In the genomic region with DNA sequence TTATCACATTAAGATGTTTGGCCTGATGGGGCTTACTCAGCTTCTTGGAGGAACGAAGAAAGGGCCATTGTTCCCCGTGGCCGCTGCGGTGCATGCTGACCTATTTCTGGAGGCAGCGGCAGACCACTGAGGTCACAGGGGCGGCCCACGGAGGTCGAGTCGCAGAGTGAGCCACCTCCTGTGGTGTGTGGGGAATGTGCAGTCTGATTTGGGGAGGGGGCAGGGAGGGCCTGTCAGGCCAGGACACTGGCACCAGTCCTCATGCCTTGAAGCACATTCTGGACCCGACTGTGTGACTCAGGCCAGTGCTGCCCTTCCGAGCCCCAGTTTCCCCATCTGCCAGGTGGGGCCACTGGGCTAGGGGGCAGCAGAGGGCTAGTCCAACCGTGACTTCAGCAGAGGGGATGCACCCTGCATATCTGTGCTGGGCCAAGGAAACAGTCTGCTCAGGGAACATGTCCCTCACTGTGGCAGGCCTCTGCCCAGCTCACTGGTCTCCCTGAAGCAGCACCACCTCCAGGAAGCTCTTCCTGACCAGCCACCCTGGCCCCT, we compare ENCODE assay signal across 17 cellular contexts. TPM values are rescaled to one million over a fixed set of nuclear protein-coding genes. Genes with fewer than 3 reads are reported as not detected.
DNase-seq lines count a peak whose midpoint lies in the region; ATAC-seq, FAIRE-seq and TF ChIP-seq lines count a peak whose summit lies in the region.
"Had no signal": no experiment of that assay in that cellular context is flagged by ENCODE, and none has a peak within 500 bp of the region (broad histone marks: within the 10 kb centered on the region; RNA-seq: fewer than 3 reads in every experiment).

No MANE protein-coding gene starts in this region.

- no peaks in the 10 kb centered on the region for H3K4me1 ChIP-seq in foreskin keratinocyte
- H3K4me1 ChIP-seq in small intestine (ENCODE audit: control insufficient read depth in 2 of 2, insufficient read depth in 1 of 2, low read depth in 1 of 2, low read length in 1 of 2) = no peaks in the 10 kb centered on the region
- H3K4me1 ChIP-seq: colonic mucosa, gastroesophageal sphincter, lower lobe of right lung had no signal

- TF ChIP-seq CTCF in AG04450 (IDR thresholded peaks at IDR 0.05; ENCODE audit: low read depth, low read length) = peak; percentile 38
- TF ChIP-seq CTCF in GM12875 (IDR thresholded peaks at IDR 0.05; ENCODE audit: borderline replicate concordance, insufficient read depth, low read depth, low read length) = peak; percentile 35; the same call in 1 of the 2 replicates
- TF ChIP-seq CTCF in foreskin keratinocyte (conservative IDR thresholded peaks at IDR 0.05) = peak; percentile 32

- CTCF ChIA-PET in AG04450 (lab: Charles Lee) = interaction anchor here (1.6 kb wide), 1 partner anchor 10 kb away, joined by 6 read pairs; no protein-coding TSS in a partner anchor

- no peak for FAIRE-seq in small intestine (lab: Jason Lieb, UNC)

- ATAC-seq in foreskin keratinocyte (no peak), GM19452 (IDR thresholded peaks at IDR 0.05; ENCODE audit: unreplicated experiment) (no peak)
- ATAC-seq in stimulated activated naive B cell treated with anti-CD40 and anti-IgM and Interleukin-4, amounts not matched to agents 10 μg/mL and 1 μg/mL and 100 μg/mL, for 72 hours (replicated peaks) = no peak
- ATAC-seq: gastroesophageal sphincter, lower lobe of right lung had no signal

- H3K36me3 ChIP-seq in small intestine (ENCODE audit: control insufficient read depth in 2 of 2, insufficient read depth in 2 of 2, low read length in 2 of 2) = no peaks in the 10 kb centered on the region
- H3K36me3 ChIP-seq: colonic mucosa, gastroesophageal sphincter, lower lobe of right lung, thoracic aorta had no signal

- H3K4me3 Mint-ChIP-seq in stimulated activated naive B cell treated with anti-CD40 and anti-IgM and Interleukin-4, amounts not matched to agents 10 μg/mL and 1 μg/mL and 100 μg/mL, for 72 hours = no peak overlapping the region
- H3K4me3 Mint-ChIP-seq: activated B cell treated with CpG ODN at 0.5 μM for 24 hours; CD4-positive, alpha-beta memory T cell had no signal

- H3K27ac ChIP-seq in AG04450 (ENCODE audit: low read depth, low read length) = no peak overlapping the region
- H3K27ac ChIP-seq in foreskin keratinocyte = no peak overlapping the region
- H3K27ac ChIP-seq in small intestine (ENCODE audit: low read depth in 1 of 2, low read length in 1 of 2) = no peak overlapping the region
- H3K27ac ChIP-seq: colonic mucosa, gastroesophageal sphincter, lower lobe of right lung, thoracic aorta had no signal

- 58 to 65% (median 60%) methylated on average over 12 of the region's 12 CpGs for WGBS in small intestine, 3 donors

- no peak for DNase-seq in AG04450 (ENCODE audit: low read depth, low spot score)
- DNase-seq in SK-MEL-5 (ENCODE audit: low read depth, low spot score) = peak; percentile 71
- DNase-seq in foreskin keratinocyte = no peak
- DNase-seq in small intestine = no peak
- no peak for DNase-seq in activated CD4-positive, alpha-beta T cell treated with anti-CD3 and anti-CD28 coated beads, Interleukin-2, amount 50 U/mL, for 1 hour
- DNase-seq in stimulated activated naive B cell treated with anti-CD40 and anti-IgM and Interleukin-4, amounts not matched to agents 10 μg/mL and 1 μg/mL and 100 μg/mL, for 72 hours = no peak
- DNase-seq: activated B cell treated with CpG ODN at 0.5 μM for 24 hours; activated effector memory CD4-positive, alpha-beta T cell treated with anti-CD3 and anti-CD28 coated beads, Interleukin-2, amount 50 U/mL, for 16 hours; CD4-positive, alpha-beta memory T cell; colonic mucosa; lower lobe of right lung; NCI-H2029 had no signal

- no peaks in the 10 kb centered on the region; the same call in 1 of the 2 replicates for H3K9me3 ChIP-seq in AG04450 (ENCODE audit: control insufficient read depth, insufficient read depth, low read length)
- no peaks in the 10 kb centered on the region for H3K9me3 ChIP-seq in small intestine (ENCODE audit: control insufficient read depth, low read depth)
- H3K9me3 ChIP-seq: colonic mucosa, gastroesophageal sphincter, lower lobe of right lung, thoracic aorta had no signal

- peaks cover 34 to 38% of the 10 kb centered on the region in 2 donors for H3K27me3 Mint-ChIP-seq in stimulated activated naive B cell treated with anti-CD40 and anti-IgM and Interleukin-4, amounts not matched to agents 10 μg/mL and 1 μg/mL and 100 μg/mL, for 72 hours

- H3K4me3 ChIP-seq in AG04450 (ENCODE audit: low read depth, low read length) = no peak overlapping the region
- H3K4me3 ChIP-seq in GM12875 (ENCODE audit: low read depth, low read length) = no peak overlapping the region
- no peak overlapping the region for H3K4me3 ChIP-seq in small intestine (ENCODE audit: low read depth in 1 of 2, low read length in 2 of 2)
- H3K4me3 ChIP-seq: colonic mucosa, gastroesophageal sphincter, lower lobe of right lung, thoracic aorta had no signal

- no peaks in the 10 kb centered on the region for H3K9me3 Mint-ChIP-seq in stimulated activated naive B cell treated with anti-CD40 and anti-IgM and Interleukin-4, amounts not matched to agents 10 μg/mL and 1 μg/mL and 100 μg/mL, for 72 hours
- H3K9me3 Mint-ChIP-seq: activated B cell treated with CpG ODN at 0.5 μM for 24 hours; CD4-positive, alpha-beta memory T cell had no signal

- peaks cover 27% of the 10 kb centered on the region for H3K27me3 ChIP-seq in AG04450 (ENCODE audit: control insufficient read depth, insufficient read depth, low read length)
- peaks cover 18% of the 10 kb centered on the region for H3K27me3 ChIP-seq in foreskin keratinocyte
- H3K27me3 ChIP-seq in small intestine (ENCODE audit: control insufficient read depth in 2 of 2, insufficient read depth in 2 of 2, low read length in 2 of 2) = peaks cover 0 to 5% of the 10 kb centered on the region in 2 donors

- in situ Hi-C loops in SK-MEL-5 (cut with HindIII; ENCODE audit: low pct_unique_long_range_greater_than_20kb, low sequenced_read_pairs) = no loop called here

- H3K4me1 Mint-ChIP-seq in stimulated activated naive B cell treated with anti-CD40 and anti-IgM and Interleukin-4, amounts not matched to agents 10 μg/mL and 1 μg/mL and 100 μg/mL, for 72 hours = no peaks in the 10 kb centered on the region
- H3K4me1 Mint-ChIP-seq: activated B cell treated with CpG ODN at 0.5 μM for 24 hours had no signal

- H3K27ac Mint-ChIP-seq in stimulated activated naive B cell treated with anti-CD40 and anti-IgM and Interleukin-4, amounts not matched to agents 10 μg/mL and 1 μg/mL and 100 μg/mL, for 72 hours = no peak overlapping the region
- H3K27ac Mint-ChIP-seq: activated B cell treated with CpG ODN at 0.5 μM for 24 hours; CD4-positive, alpha-beta memory T cell had no signal

- POLR2A ChIA-PET in AG04450 (lab: Yijun Ruan, JAX) = no interaction called here

- H3K36me3 Mint-ChIP-seq in stimulated activated naive B cell treated with anti-CD40 and anti-IgM and Interleukin-4, amounts not matched to agents 10 μg/mL and 1 μg/mL and 100 μg/mL, for 72 hours = no peaks in the 10 kb centered on the region
- H3K36me3 Mint-ChIP-seq: CD4-positive, alpha-beta memory T cell had no signal

RNA-seq across cellular contexts. Expression of a gene that starts 6.3 kb away (rescaled TPM):
- polyA plus RNA-seq in AG04450 (2011; rRNA removed) (not detected in 2 replicates), foreskin keratinocyte (not detected in 2 replicates), small intestine (1 to 10 TPM in 1 of 3 donors, not detected in 2; 1.4 TPM)
- not detected in 2 replicates for polyA minus RNA-seq in AG04450 (2011; rRNA and poly(A)+ RNA removed)
- total RNA-seq in SK-MEL-5 (2014; rRNA removed; shearing (Covaris generic)) = not detected in 2 replicates
- 0.15 TPM in 1 of 2 replicates, not detected in the other for polyA plus RNA-seq in SK-MEL-5 (2015; cell fraction: cytosol; rRNA removed)
- polyA plus RNA-seq in SK-MEL-5 (2015; cell fraction: nucleus; rRNA removed) = not detected in 2 replicates
- not detected in 2 replicates for total RNA-seq in foreskin keratinocyte
- total RNA-seq: activated B cell treated with CpG ODN at 0.5 μM for 24 hours; CD4-positive, alpha-beta memory T cell; colonic mucosa; gastroesophageal sphincter; HT-29; thoracic aorta had no signal
- polyA plus RNA-seq: CD4-positive, alpha-beta memory T cell had no signal

RNA-seq across cellular contexts. Expression of a gene that starts 25.2 kb away (rescaled TPM):
- polyA plus RNA-seq in AG04450 (2011; rRNA removed) (9.5 and 15.8 TPM in 2 replicates), foreskin keratinocyte (14.2 and 15.0 TPM in 2 replicates), small intestine (10 to 100 TPM in 1 of 3 donors, 1 to 10 TPM in 2; 2.0 to 16.2 (median 3.0) TPM)
- polyA minus RNA-seq in AG04450 (2011; rRNA and poly(A)+ RNA removed) = 3.9 and 4.3 TPM in 2 replicates
- 27.7 and 30.2 TPM in 2 replicates for total RNA-seq in SK-MEL-5 (2014; rRNA removed; shearing (Covaris generic))
- 38.5 and 54.7 TPM in 2 replicates for polyA plus RNA-seq in SK-MEL-5 (2015; cell fraction: cytosol; rRNA removed)
- 28.8 and 58.3 TPM in 2 replicates for polyA plus RNA-seq in SK-MEL-5 (2015; cell fraction: nucleus; rRNA removed)
- 11.4 and 12.9 TPM in 2 replicates for total RNA-seq in foreskin keratinocyte
- total RNA-seq: activated B cell treated with CpG ODN at 0.5 μM for 24 hours, HT-29 had no signal
- polyA plus RNA-seq: CD4-positive, alpha-beta memory T cell had no signal
